In genomic region chr21:15557925-15558324, GRCh38 we compare ENCODE assay signal across 23 cellular contexts.
DNase-seq lines count a peak whose midpoint lies in the region; TF ChIP-seq lines count a peak whose summit lies in the region.
"Had no signal": no experiment of that assay in that cellular context is flagged by ENCODE, and none has a peak within 500 bp of the region (broad histone marks: within the 10 kb centered on the region; RNA-seq: fewer than 3 reads in every experiment).

No MANE protein-coding gene starts in this region.

- no peak overlapping the region for H3K27ac ChIP-seq in WERI-Rb-1
- H3K27ac ChIP-seq: breast epithelium, HL-60, RWPE1, uterus had no signal

- H3K27me3 ChIP-seq in WERI-Rb-1 (ENCODE audit: insufficient read depth, low read depth, severe bottlenecking): no peaks in the 10 kb centered on the region
- H3K27me3 ChIP-seq: breast epithelium, uterus had no signal

- no peak for TF ChIP-seq CTCF in WERI-Rb-1 (IDR thresholded peaks at IDR 0.05; ENCODE audit: low read depth, low read length)
- TF ChIP-seq CTCF in GM20000 (IDR thresholded peaks at IDR 0.05; ENCODE audit: extremely low read depth, missing control alignments): no peak

- TF ChIP-seq EP300 in Ishikawa (IDR thresholded peaks at IDR 0.05; ENCODE audit: borderline replicate concordance): no peak

- no peaks in the 10 kb centered on the region for H3K9me3 ChIP-seq in WERI-Rb-1 (ENCODE audit: severe bottlenecking)
- H3K9me3 ChIP-seq: breast epithelium, uterus had no signal

- H3K36me3 ChIP-seq in WERI-Rb-1: no peaks in the 10 kb centered on the region
- H3K36me3 ChIP-seq: breast epithelium, uterus had no signal

- intact Hi-C loops in posterior cingulate gyrus (cut with DNase I): no loop called here

- DNase-seq in NCI-H1417 (lab: John Stamatoyannopoulos, UW) (peak in 2 of 3 experiments; percentile 8 to 31), NCI-H1417 treated with DMSO at 0.1 percent for 48 hours (lab: John Stamatoyannopoulos, UW) (no peak), NCI-H524 (lab: John Stamatoyannopoulos, UW) (peak; percentile 26 to 70), WERI-Rb-1 (peak; percentile 34), GM20000 (ENCODE audit: low spot score) (no peak), posterior cingulate gyrus (no peak)
- DNase-seq in activated CD4-positive, alpha-beta T cell treated with anti-CD3 and anti-CD28 coated beads for 4 hours: no peak
- DNase-seq: activated CD4-positive, alpha-beta T cell treated with anti-CD3 and anti-CD28 coated beads, Interleukin-2, amount 10 ng/mL, durations not matched to agents 7 days and 5 days; activated CD8-positive, alpha-beta memory T cell treated with anti-CD3 and anti-CD28 coated beads, Interleukin-2, amount 50 U/mL, for 4 hours; activated effector memory CD4-positive, alpha-beta T cell treated with anti-CD3 and anti-CD28 coated beads, Interleukin-2, amount 50 U/mL, for 16 hours; C1 segment of cervical spinal cord; cortex of kidney; DMS79; head of caudate nucleus; left ventricle myocardium superior; NCI-H1436; NCI-H510A treated with DMSO at 0.1 percent for 48 hours; stimulated activated CD8-positive, alpha-beta memory T cell treated with anti-CD3 and anti-CD28 coated beads, Interleukin-4, amount 100 ng/mL, for 48 hours; uterus had no signal

- no peak overlapping the region for H3K4me3 ChIP-seq in WERI-Rb-1 (ENCODE audit: low read depth, low read length)
- H3K4me3 ChIP-seq: breast epithelium, uterus had no signal

- no peak for TF ChIP-seq RAD21 in Ishikawa (IDR thresholded peaks at IDR 0.05; ENCODE audit: low read depth)

TF ChIP-seq in Ishikawa, 13 proteins besides CTCF, POLR2A, EP300 and RAD21:
- TF ChIP-seq YY1 (IDR thresholded peaks at IDR 0.05; ENCODE audit: low read depth) (peak; percentile 73), USF1 (IDR thresholded peaks at IDR 0.05) (no peak)

Comparison
In these comparisons a context has a peak if more than half of its experiments do, and no peak if none do; other contexts are left out.
1. DNase-seq: peak in NCI-H1417 (2 of 3), NCI-H524 (2 of 2) and WERI-Rb-1 (single experiment); none in NCI-H1417 treated with DMSO at 0.1 percent for 48 hours (single experiment), GM20000 (single experiment), posterior cingulate gyrus (0 of 10) and activated CD4-positive, alpha-beta T cell treated with anti-CD3 and anti-CD28 coated beads for 4 hours (0 of 2).